In genomic region chr11:63510360-63511130, GRCh38 we compare ENCODE assay signal across 10 cellular contexts. TPM values are rescaled to one million over a fixed set of nuclear protein-coding genes. Genes with fewer than 3 reads are reported as not detected.
DNase-seq lines count a peak whose midpoint lies in the region; ATAC-seq and TF ChIP-seq lines count a peak whose summit lies in the region.
"Had no signal": no experiment of that assay in that cellular context is flagged by ENCODE, and none has a peak within 500 bp of the region (broad histone marks: within the 10 kb centered on the region; RNA-seq: fewer than 3 reads in every experiment).

No MANE protein-coding gene starts in this region.

- H3K27ac ChIP-seq in subcutaneous abdominal adipose tissue (ENCODE audit: low read depth, low read length): peak overlapping the region; percentile 93
- no peak overlapping the region for H3K27ac ChIP-seq in MM.1S (ENCODE audit: low read length)

- H3K4me3 ChIP-seq in subcutaneous abdominal adipose tissue (ENCODE audit: low read depth in 1 of 5, low read length in 5 of 5): peak overlapping the region in 1 of 5 donors; percentile 2
- H3K4me3 ChIP-seq in MM.1S (ENCODE audit: low read length): no peak overlapping the region
- H3K4me3 ChIP-seq: lung had no signal

- no peaks in the 10 kb centered on the region for H4K20me1 ChIP-seq in MM.1S (ENCODE audit: insufficient read depth, low read length)

- H3K36me3 ChIP-seq in subcutaneous abdominal adipose tissue (ENCODE audit: control insufficient read depth in 5 of 5, insufficient read depth in 5 of 5, low read length in 5 of 5) (peaks cover 0 to 41% (median 15%) of the 10 kb centered on the region in 5 donors), MM.1S (replicated peaks; ENCODE audit: insufficient read depth, low read length) (no peaks in the 10 kb centered on the region)

- no peaks in the 10 kb centered on the region for H3K36me3 Mint-ChIP-seq in T-helper 17 cell (ENCODE audit: low read depth)

- H3K4me1 ChIP-seq in subcutaneous abdominal adipose tissue (ENCODE audit: control insufficient read depth in 5 of 5, insufficient read depth in 5 of 5, low read length in 5 of 5): peaks cover 10 to 72% (median 62%) of the 10 kb centered on the region in 5 donors
- no peaks in the 10 kb centered on the region for H3K4me1 ChIP-seq in MM.1S (ENCODE audit: low read length)

- H3K9me3 ChIP-seq in subcutaneous abdominal adipose tissue (ENCODE audit: control insufficient read depth in 5 of 5, low read length in 5 of 5): no peaks in the 10 kb centered on the region
- no peaks in the 10 kb centered on the region for H3K9me3 ChIP-seq in MM.1S (replicated peaks; ENCODE audit: insufficient read depth, low read length)
- no peaks in the 10 kb centered on the region for H3K9me3 ChIP-seq in T-helper 17 cell (ENCODE audit: control insufficient read depth, low read length, poor library complexity, severe bottlenecking)

- no peaks in the 10 kb centered on the region for H3K9me2 ChIP-seq in MM.1S (replicated peaks; ENCODE audit: insufficient read depth, low read length)

- H3K27me3 Mint-ChIP-seq in T-helper 17 cell: no peaks in the 10 kb centered on the region

- H3K27ac Mint-ChIP-seq in T-helper 17 cell: no peak overlapping the region

- no peaks in the 10 kb centered on the region for H3K27me3 ChIP-seq in subcutaneous abdominal adipose tissue (ENCODE audit: control insufficient read depth in 5 of 5, insufficient read depth in 4 of 5, low read length in 5 of 5)
- H3K27me3 ChIP-seq in MM.1S (replicated peaks; ENCODE audit: insufficient read depth, low read length): no peaks in the 10 kb centered on the region

- no peak for TF ChIP-seq CTCF in MM.1S (IDR thresholded peaks at IDR 0.05; ENCODE audit: low read length)

- H3K79me2 ChIP-seq in MM.1S (ENCODE audit: low read length): no peaks in the 10 kb centered on the region

- H3K9ac ChIP-seq in subcutaneous abdominal adipose tissue (ENCODE audit: low read length in 5 of 5): peak overlapping the region in 2 of 5 donors; percentile 32 to 61
- H3K9ac ChIP-seq in MM.1S (ENCODE audit: low read length): no peak overlapping the region

- no peaks in the 10 kb centered on the region for H3F3A ChIP-seq in MM.1S (ENCODE audit: insufficient read depth, low read length)

- no peak overlapping the region for H3K4me3 Mint-ChIP-seq in T-helper 17 cell

- no peak overlapping the region for H2AFZ ChIP-seq in MM.1S (ENCODE audit: low read length)

- H3K4me2 ChIP-seq in MM.1S (ENCODE audit: low read depth, low read length): no peak overlapping the region

- DNase-seq in HS-27A (ENCODE audit: low read depth) (peak; percentile 45), cerebellar cortex (ENCODE audit: low spot score) (peak; percentile 69), left lobe of liver (ENCODE audit: low spot score) (peak; percentile 88), HPDE6-E6E7 (ENCODE audit: extremely low spot score) (no peak), MM.1S (no peak), T-helper 17 cell (no peak)
- DNase-seq: NCI-H1092 had no signal

- peaks cover 2% of the 10 kb centered on the region for H3K4me1 Mint-ChIP-seq in T-helper 17 cell

- ATAC-seq in left lobe of liver: peak; percentile 83
- ATAC-seq in T-helper 17 cell: no peak
- ATAC-seq in HG03439 (IDR thresholded peaks at IDR 0.05; ENCODE audit: unreplicated experiment): no peak

RNA-seq across cellular contexts. Expression of gene LGALS12, which starts 4.7 kb away (rescaled TPM):
- total RNA-seq in left lobe of liver: not detected
- total RNA-seq in T-helper 17 cell: 1 to 10 TPM in 1 of 2 donors, under 1 TPM in 1; 0.72 to 9.7 TPM

RNA-seq across cellular contexts. Expression of gene PLAAT5, which starts 19.6 kb away (rescaled TPM):
- total RNA-seq in left lobe of liver (not detected), T-helper 17 cell (under 1 TPM in 1 of 2 donors, not detected in 1; 0.60 TPM)

RNA-seq across cellular contexts. Expression of gene PLAAT4, which starts 26.1 kb away (rescaled TPM):
- total RNA-seq in left lobe of liver (47.6 TPM), T-helper 17 cell (100 to 1,000 TPM in 1 of 2 donors, 10 to 100 TPM in 1; 80.8 to 110 TPM)

RNA-seq across cellular contexts. Expression of gene PLAAT2, which starts 52.6 kb away (rescaled TPM):
- total RNA-seq in left lobe of liver (1.2 TPM), T-helper 17 cell (under 1 TPM in 1 of 2 donors, not detected in 1; 0.63 TPM)

Comparison
In these comparisons a context has a peak if more than half of its experiments do, and no peak if none do; other contexts are left out.
1. DNase-seq: peak in HS-27A (single experiment), cerebellar cortex (single experiment) and left lobe of liver (single experiment); none in HPDE6-E6E7 (single experiment), MM.1S (single experiment) and T-helper 17 cell (0 of 3).